1 cellular context compared by ENCODE assay signal in genomic region chr6:7053125-7053784, GRCh38.
A peak's percentile ranks its signal among the peaks of the same experiment; 100 is the strongest.
TF ChIP-seq lines count a peak whose summit lies in the region.

No MANE protein-coding gene starts in this region.

TF ChIP-seq in K562, 482 proteins besides CTCF, POLR2A, EP300 and RAD21 (continued from another document):
- TF ChIP-seq IRF9 (tag; IDR thresholded peaks at IDR 0.05) (no peak), PRDM10 (IDR thresholded peaks at IDR 0.05; ENCODE audit: partially characterized antibody) (peak; percentile 69), ZFX (CRISPR knock-in tag; IDR thresholded peaks at IDR 0.05) (peak; percentile 45; the same call in 1 of the 2 replicates), EWSR1 (IDR thresholded peaks at IDR 0.05; ENCODE audit: borderline replicate concordance, low read depth, partially characterized antibody) (no peak), ZSCAN29 (IDR thresholded peaks at IDR 0.05) (no peak), BHLHE40 (IDR thresholded peaks at IDR 0.05; ENCODE audit: low read length) (peak; percentile 45; the same call in 1 of the 2 replicates), ZNF395 (CRISPR knock-in tag; IDR thresholded peaks at IDR 0.05) (no peak), MEIS2 (IDR thresholded peaks at IDR 0.05; ENCODE audit: partially characterized antibody) (peak; percentile 17), ZNF263 (CRISPR knock-in tag; IDR thresholded peaks at IDR 0.05; ENCODE audit: borderline replicate concordance) (no peak)
